In the genomic region with DNA sequence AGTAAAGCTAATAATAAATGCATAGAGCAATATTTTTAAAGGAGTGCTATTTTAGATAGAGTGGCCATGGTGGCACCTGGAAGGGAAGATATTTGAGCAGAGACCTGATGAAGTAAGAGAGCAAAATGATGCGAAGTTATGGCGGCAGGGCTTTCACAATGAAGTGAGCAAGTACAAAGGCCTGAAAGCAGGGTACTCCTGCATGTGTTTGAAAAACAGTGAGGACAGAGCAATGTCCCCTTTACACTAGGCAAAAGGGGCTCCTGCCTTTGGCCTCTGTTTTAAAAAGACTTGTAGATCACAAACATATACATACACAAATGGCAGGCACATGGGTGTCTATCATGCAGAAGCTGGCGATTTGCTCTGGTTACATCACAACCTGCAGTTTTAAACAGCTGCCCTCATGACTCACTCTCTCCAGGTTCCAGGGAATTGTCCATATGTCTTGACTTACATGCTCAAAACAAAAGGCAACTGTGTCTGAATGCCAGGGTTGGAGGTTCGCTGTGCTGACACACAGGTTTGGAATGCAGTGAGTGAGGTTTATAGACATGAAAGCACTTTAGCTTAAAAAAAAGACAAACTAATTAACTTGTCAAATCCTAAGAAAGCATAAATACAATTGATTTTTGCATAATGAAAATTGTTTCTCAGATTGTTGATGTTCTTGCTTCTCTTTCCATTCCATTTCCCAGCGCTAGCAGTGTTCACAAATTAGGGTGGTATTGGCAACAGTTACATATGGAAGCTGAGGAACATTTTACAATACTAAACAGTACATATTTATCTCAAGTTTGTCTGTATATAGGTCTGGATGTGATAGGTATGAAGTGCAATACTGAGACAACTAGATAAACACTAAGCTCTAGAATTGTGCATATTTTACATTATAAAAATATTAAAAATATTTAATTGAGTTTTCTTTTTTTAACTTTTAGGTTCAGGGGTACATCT, we compare ENCODE assay signal across 1 cellular context.
TF ChIP-seq lines count a peak whose summit lies in the region.

No MANE protein-coding gene starts in this region.

TF ChIP-seq in HEK293, 187 proteins besides CTCF, POLR2A, EP300 and RAD21 (continued from another document and continues in another):
- TF ChIP-seq, protein P1, sequence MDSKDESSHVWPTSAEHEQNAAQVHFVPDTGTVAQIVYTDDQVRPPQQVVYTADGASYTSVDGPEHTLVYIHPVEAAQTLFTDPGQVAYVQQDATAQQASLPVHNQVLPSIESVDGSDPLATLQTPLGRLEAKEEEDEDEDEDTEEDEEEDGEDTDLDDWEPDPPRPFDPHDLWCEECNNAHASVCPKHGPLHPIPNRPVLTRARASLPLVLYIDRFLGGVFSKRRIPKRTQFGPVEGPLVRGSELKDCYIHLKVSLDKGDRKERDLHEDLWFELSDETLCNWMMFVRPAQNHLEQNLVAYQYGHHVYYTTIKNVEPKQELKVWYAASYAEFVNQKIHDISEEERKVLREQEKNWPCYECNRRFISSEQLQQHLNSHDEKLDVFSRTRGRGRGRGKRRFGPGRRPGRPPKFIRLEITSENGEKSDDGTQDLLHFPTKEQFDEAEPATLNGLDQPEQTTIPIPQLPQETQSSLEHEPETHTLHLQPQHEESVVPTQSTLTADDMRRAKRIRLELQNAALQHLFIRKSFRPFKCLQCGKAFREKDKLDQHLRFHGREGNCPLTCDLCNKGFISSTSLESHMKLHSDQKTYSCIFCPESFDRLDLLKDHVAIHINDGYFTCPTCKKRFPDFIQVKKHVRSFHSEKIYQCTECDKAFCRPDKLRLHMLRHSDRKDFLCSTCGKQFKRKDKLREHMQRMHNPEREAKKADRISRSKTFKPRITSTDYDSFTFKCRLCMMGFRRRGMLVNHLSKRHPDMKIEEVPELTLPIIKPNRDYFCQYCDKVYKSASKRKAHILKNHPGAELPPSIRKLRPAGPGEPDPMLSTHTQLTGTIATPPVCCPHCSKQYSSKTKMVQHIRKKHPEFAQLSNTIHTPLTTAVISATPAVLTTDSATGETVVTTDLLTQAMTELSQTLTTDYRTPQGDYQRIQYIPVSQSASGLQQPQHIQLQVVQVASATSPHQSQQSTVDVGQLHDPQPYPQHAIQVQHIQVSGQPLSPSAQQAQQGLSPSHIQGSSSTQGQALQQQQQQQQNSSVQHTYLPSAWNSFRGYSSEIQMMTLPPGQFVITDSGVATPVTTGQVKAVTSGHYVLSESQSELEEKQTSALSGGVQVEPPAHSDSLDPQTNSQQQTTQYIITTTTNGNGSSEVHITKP (tag by site-specific recombination; IDR thresholded peaks at IDR 0.05), result no peak
- TF ChIP-seq ZNF394 (tag by site-specific recombination; IDR thresholded peaks at IDR 0.05; ENCODE audit: borderline replicate concordance) (no peak; the same call in 1 of the 2 replicates), ZNF792 (tag by site-specific recombination; IDR thresholded peaks at IDR 0.05) (no peak), MEIS1 (CRISPR knock-in tag; IDR thresholded peaks at IDR 0.05; ENCODE audit: borderline replicate concordance) (no peak), ZNF514 (tag by site-specific recombination; IDR thresholded peaks at IDR 0.05) (no peak), ZNF223 (tag by site-specific recombination; IDR thresholded peaks at IDR 0.05) (no peak), ZNF843 (tag by site-specific recombination; IDR thresholded peaks at IDR 0.05) (no peak), ZNF76 (tag by site-specific recombination; IDR thresholded peaks at IDR 0.05; ENCODE audit: borderline replicate concordance, low read depth) (no peak), GLIS1 (tag by site-specific recombination; IDR thresholded peaks at IDR 0.05) (peak; percentile 22; the same call in 1 of the 2 replicates), ZNF558 (tag by site-specific recombination; IDR thresholded peaks at IDR 0.05) (0 out of 2 replicates have a peak, but pooled peaks have one; percentile 19), ZNF138 (tag by site-specific recombination; IDR thresholded peaks at IDR 0.05; ENCODE audit: borderline replicate concordance) (no peak), ZNF560 (tag by site-specific recombination; IDR thresholded peaks at IDR 0.05; ENCODE audit: borderline replicate concordance) (no peak), ZNF292 (tag by site-specific recombination; IDR thresholded peaks at IDR 0.05; ENCODE audit: borderline replicate concordance, low read depth) (no peak), ZNF341 (tag by site-specific recombination; IDR thresholded peaks at IDR 0.05; ENCODE audit: low read depth) (no peak), KLF10 (tag by site-specific recombination; IDR thresholded peaks at IDR 0.05) (peak; percentile 46; the same call in 1 of the 2 replicates), ZNF416 (tag by site-specific recombination; IDR thresholded peaks at IDR 0.05) (no peak), IKZF3 (tag by site-specific recombination; IDR thresholded peaks at IDR 0.05) (no peak), ZNF10 (tag by site-specific recombination; IDR thresholded peaks at IDR 0.05) (no peak), ZSCAN30 (tag by site-specific recombination; IDR thresholded peaks at IDR 0.05) (no peak), FEZF1 (tag by site-specific recombination; IDR thresholded peaks at IDR 0.05) (peak; percentile 57), ZBTB8A (tag by site-specific recombination; IDR thresholded peaks at IDR 0.05) (no peak), ZNF302 (tag by site-specific recombination; IDR thresholded peaks at IDR 0.05; ENCODE audit: low read depth) (no peak), ZNF121 (tag by site-specific recombination; IDR thresholded peaks at IDR 0.05) (no peak), ZNF530 (tag by site-specific recombination; IDR thresholded peaks at IDR 0.05; ENCODE audit: low read depth) (no peak), GLIS2 (tag by site-specific recombination; IDR thresholded peaks at IDR 0.05) (no peak), ZNF791 (tag by site-specific recombination; IDR thresholded peaks at IDR 0.05) (no peak), SALL2 (tag by site-specific recombination; IDR thresholded peaks at IDR 0.05; ENCODE audit: borderline replicate concordance) (no peak), ZNF211 (tag by site-specific recombination; IDR thresholded peaks at IDR 0.05; ENCODE audit: low read depth) (no peak), ZNF19 (tag by site-specific recombination; IDR thresholded peaks at IDR 0.05; ENCODE audit: low read depth) (no peak), ZFP3 (tag by site-specific recombination; IDR thresholded peaks at IDR 0.05; ENCODE audit: low read depth) (no peak), OSR2 (tag by site-specific recombination; IDR thresholded peaks at IDR 0.05) (0 out of 2 replicates have a peak, but pooled peaks have one; percentile 40), ZBTB48 (tag by site-specific recombination; IDR thresholded peaks at IDR 0.05) (no peak), KLF8 (tag by site-specific recombination; IDR thresholded peaks at IDR 0.05) (no peak), ZNF184 (tag by site-specific recombination; IDR thresholded peaks at IDR 0.05) (no peak), ZNF23 (tag by site-specific recombination; IDR thresholded peaks at IDR 0.05; ENCODE audit: borderline replicate concordance) (no peak), ZNF596 (tag by site-specific recombination; IDR thresholded peaks at IDR 0.05) (no peak), OVOL3 (tag by site-specific recombination; IDR thresholded peaks at IDR 0.05) (no peak), ZNF521 (tag by site-specific recombination; IDR thresholded peaks at IDR 0.05) (no peak), ZNF654 (tag by site-specific recombination; IDR thresholded peaks at IDR 0.05; ENCODE audit: low read depth) (no peak), BCL11A (tag by site-specific recombination; IDR thresholded peaks at IDR 0.05; ENCODE audit: low read depth) (0 out of 2 replicates have a peak, but pooled peaks have one; percentile 48), ZNF777 (tag by site-specific recombination; IDR thresholded peaks at IDR 0.05; ENCODE audit: borderline replicate concordance) (no peak), SCRT2 (tag by site-specific recombination; IDR thresholded peaks at IDR 0.05) (no peak), ZNF433 (tag by site-specific recombination; IDR thresholded peaks at IDR 0.05; ENCODE audit: low read depth) (no peak), ZNF670 (tag by site-specific recombination; IDR thresholded peaks at IDR 0.05; ENCODE audit: low read depth) (no peak), WT1 (tag by site-specific recombination; IDR thresholded peaks at IDR 0.05) (no peak)
- TF ChIP-seq, protein P2, sequence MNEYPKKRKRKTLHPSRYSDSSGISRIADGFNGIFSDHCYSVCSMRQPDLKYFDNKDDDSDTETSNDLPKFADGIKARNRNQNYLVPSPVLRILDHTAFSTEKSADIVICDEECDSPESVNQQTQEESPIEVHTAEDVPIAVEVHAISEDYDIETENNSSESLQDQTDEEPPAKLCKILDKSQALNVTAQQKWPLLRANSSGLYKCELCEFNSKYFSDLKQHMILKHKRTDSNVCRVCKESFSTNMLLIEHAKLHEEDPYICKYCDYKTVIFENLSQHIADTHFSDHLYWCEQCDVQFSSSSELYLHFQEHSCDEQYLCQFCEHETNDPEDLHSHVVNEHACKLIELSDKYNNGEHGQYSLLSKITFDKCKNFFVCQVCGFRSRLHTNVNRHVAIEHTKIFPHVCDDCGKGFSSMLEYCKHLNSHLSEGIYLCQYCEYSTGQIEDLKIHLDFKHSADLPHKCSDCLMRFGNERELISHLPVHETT (tag by site-specific recombination; IDR thresholded peaks at IDR 0.05), result 0 out of 2 replicates have a peak, but pooled peaks have one; percentile 36
- TF ChIP-seq, protein P3, sequence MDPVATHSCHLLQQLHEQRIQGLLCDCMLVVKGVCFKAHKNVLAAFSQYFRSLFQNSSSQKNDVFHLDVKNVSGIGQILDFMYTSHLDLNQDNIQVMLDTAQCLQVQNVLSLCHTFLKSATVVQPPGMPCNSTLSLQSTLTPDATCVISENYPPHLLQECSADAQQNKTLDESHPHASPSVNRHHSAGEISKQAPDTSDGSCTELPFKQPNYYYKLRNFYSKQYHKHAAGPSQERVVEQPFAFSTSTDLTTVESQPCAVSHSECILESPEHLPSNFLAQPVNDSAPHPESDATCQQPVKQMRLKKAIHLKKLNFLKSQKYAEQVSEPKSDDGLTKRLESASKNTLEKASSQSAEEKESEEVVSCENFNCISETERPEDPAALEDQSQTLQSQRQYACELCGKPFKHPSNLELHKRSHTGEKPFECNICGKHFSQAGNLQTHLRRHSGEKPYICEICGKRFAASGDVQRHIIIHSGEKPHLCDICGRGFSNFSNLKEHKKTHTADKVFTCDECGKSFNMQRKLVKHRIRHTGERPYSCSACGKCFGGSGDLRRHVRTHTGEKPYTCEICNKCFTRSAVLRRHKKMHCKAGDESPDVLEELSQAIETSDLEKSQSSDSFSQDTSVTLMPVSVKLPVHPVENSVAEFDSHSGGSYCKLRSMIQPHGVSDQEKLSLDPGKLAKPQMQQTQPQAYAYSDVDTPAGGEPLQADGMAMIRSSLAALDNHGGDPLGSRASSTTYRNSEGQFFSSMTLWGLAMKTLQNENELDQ (tag by site-specific recombination; IDR thresholded peaks at IDR 0.05; ENCODE audit: low read depth), result no peak
- TF ChIP-seq, protein P4, sequence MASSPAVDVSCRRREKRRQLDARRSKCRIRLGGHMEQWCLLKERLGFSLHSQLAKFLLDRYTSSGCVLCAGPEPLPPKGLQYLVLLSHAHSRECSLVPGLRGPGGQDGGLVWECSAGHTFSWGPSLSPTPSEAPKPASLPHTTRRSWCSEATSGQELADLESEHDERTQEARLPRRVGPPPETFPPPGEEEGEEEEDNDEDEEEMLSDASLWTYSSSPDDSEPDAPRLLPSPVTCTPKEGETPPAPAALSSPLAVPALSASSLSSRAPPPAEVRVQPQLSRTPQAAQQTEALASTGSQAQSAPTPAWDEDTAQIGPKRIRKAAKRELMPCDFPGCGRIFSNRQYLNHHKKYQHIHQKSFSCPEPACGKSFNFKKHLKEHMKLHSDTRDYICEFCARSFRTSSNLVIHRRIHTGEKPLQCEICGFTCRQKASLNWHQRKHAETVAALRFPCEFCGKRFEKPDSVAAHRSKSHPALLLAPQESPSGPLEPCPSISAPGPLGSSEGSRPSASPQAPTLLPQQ (tag by site-specific recombination; IDR thresholded peaks at IDR 0.05), result no peak
- TF ChIP-seq, protein P5, sequence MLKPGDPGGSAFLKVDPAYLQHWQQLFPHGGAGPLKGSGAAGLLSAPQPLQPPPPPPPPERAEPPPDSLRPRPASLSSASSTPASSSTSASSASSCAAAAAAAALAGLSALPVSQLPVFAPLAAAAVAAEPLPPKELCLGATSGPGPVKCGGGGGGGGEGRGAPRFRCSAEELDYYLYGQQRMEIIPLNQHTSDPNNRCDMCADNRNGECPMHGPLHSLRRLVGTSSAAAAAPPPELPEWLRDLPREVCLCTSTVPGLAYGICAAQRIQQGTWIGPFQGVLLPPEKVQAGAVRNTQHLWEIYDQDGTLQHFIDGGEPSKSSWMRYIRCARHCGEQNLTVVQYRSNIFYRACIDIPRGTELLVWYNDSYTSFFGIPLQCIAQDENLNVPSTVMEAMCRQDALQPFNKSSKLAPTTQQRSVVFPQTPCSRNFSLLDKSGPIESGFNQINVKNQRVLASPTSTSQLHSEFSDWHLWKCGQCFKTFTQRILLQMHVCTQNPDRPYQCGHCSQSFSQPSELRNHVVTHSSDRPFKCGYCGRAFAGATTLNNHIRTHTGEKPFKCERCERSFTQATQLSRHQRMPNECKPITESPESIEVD (tag by site-specific recombination; IDR thresholded peaks at IDR 0.05), result peak; percentile 61
- TF ChIP-seq, protein P6, sequence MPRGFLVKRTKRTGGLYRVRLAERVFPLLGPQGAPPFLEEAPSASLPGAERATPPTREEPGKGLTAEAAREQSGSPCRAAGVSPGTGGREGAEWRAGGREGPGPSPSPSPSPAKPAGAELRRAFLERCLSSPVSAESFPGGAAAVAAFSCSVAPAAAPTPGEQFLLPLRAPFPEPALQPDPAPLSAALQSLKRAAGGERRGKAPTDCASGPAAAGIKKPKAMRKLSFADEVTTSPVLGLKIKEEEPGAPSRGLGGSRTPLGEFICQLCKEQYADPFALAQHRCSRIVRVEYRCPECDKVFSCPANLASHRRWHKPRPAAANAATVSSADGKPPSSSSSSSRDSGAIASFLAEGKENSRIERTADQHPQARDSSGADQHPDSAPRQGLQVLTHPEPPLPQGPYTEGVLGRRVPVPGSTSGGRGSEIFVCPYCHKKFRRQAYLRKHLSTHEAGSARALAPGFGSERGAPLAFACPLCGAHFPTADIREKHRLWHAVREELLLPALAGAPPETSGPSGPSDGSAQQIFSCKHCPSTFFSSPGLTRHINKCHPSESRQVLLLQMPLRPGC (tag by site-specific recombination; IDR thresholded peaks at IDR 0.05), result no peak
- TF ChIP-seq, protein P7, sequence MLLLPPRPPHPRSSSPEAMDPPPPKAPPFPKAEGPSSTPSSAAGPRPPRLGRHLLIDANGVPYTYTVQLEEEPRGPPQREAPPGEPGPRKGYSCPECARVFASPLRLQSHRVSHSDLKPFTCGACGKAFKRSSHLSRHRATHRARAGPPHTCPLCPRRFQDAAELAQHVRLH (tag by site-specific recombination; IDR thresholded peaks at IDR 0.05), result no peak
- TF ChIP-seq, protein P8, sequence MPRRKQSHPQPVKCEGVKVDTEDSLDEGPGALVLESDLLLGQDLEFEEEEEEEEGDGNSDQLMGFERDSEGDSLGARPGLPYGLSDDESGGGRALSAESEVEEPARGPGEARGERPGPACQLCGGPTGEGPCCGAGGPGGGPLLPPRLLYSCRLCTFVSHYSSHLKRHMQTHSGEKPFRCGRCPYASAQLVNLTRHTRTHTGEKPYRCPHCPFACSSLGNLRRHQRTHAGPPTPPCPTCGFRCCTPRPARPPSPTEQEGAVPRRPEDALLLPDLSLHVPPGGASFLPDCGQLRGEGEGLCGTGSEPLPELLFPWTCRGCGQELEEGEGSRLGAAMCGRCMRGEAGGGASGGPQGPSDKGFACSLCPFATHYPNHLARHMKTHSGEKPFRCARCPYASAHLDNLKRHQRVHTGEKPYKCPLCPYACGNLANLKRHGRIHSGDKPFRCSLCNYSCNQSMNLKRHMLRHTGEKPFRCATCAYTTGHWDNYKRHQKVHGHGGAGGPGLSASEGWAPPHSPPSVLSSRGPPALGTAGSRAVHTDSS (tag by site-specific recombination; IDR thresholded peaks at IDR 0.05), result no peak
